1 cellular context compared by ENCODE assay signal in the genomic region with DNA sequence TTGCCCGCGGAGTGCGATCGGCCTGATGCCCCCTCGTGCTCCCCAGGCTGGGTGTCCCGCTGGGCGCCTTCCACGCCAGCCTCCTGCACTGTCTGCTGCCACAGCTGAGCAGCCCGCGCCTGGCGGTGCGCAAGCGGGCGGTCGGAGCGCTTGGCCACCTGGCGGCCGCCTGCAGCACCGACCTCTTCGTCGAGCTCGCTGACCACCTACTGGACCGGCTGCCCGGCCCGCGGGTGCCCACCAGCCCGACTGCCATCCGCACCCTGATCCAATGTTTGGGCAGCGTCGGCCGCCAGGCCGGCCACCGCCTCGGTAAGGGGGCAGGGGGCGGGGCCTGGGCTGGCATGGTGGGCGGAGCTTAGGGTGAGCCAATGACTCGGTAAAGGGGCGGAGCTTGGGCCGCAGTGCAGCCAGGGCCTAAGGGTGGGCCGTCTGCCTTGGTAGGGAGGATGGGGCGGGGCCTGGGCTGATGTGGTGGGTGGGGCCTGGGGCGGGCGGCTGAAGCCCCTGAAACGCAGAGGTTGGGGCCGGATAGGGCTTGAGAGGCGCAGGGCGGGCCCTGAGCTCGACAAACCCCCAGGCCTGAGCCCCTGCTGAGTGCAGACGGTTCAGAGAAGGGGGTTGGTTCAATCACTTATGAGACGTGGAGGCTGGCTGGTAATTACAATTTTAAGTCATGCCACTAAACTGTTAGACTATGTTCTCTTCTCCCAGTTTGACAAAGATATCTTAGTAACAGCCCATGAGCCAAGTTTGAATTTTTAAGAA.
TF ChIP-seq lines count a peak whose summit lies in the region.

No MANE protein-coding gene starts in this region.

TF ChIP-seq in HepG2, 621 proteins besides CTCF, POLR2A, EP300 and RAD21 (continued from another document):
- TF ChIP-seq, protein P1, sequence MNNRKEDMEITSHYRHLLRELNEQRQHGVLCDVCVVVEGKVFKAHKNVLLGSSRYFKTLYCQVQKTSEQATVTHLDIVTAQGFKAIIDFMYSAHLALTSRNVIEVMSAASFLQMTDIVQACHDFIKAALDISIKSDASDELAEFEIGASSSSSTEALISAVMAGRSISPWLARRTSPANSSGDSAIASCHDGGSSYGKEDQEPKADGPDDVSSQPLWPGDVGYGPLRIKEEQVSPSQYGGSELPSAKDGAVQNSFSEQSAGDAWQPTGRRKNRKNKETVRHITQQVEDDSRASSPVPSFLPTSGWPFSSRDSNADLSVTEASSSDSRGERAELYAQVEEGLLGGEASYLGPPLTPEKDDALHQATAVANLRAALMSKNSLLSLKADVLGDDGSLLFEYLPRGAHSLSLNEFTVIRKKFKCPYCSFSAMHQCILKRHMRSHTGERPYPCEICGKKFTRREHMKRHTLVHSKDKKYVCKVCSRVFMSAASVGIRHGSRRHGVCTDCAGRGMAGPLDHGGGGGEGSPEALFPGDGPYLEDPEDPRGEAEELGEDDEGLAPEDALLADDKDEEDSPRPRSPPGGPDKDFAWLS (CRISPR knock-in tag; IDR thresholded peaks at IDR 0.05; ENCODE audit: borderline replicate concordance) = no peak
- TF ChIP-seq, protein P2, sequence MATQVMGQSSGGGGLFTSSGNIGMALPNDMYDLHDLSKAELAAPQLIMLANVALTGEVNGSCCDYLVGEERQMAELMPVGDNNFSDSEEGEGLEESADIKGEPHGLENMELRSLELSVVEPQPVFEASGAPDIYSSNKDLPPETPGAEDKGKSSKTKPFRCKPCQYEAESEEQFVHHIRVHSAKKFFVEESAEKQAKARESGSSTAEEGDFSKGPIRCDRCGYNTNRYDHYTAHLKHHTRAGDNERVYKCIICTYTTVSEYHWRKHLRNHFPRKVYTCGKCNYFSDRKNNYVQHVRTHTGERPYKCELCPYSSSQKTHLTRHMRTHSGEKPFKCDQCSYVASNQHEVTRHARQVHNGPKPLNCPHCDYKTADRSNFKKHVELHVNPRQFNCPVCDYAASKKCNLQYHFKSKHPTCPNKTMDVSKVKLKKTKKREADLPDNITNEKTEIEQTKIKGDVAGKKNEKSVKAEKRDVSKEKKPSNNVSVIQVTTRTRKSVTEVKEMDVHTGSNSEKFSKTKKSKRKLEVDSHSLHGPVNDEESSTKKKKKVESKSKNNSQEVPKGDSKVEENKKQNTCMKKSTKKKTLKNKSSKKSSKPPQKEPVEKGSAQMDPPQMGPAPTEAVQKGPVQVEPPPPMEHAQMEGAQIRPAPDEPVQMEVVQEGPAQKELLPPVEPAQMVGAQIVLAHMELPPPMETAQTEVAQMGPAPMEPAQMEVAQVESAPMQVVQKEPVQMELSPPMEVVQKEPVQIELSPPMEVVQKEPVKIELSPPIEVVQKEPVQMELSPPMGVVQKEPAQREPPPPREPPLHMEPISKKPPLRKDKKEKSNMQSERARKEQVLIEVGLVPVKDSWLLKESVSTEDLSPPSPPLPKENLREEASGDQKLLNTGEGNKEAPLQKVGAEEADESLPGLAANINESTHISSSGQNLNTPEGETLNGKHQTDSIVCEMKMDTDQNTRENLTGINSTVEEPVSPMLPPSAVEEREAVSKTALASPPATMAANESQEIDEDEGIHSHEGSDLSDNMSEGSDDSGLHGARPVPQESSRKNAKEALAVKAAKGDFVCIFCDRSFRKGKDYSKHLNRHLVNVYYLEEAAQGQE (IDR thresholded peaks at IDR 0.05; ENCODE audit: borderline replicate concordance in 1 of 2, low read depth in 1 of 2, low read length in 2 of 2) = no peak
- TF ChIP-seq ZKSCAN5 (CRISPR knock-in tag; IDR thresholded peaks at IDR 0.05) (no peak), HIC2 (CRISPR knock-in tag; IDR thresholded peaks at IDR 0.05; ENCODE audit: low read depth) (peak; percentile 99), FOXA1 (IDR thresholded peaks at IDR 0.05) (no peak), FOXA1 (CRISPR knock-in tag; IDR thresholded peaks at IDR 0.05) (0 out of 2 replicates have a peak, but pooled peaks have one; percentile 24), NFATC3 (CRISPR knock-in tag; IDR thresholded peaks at IDR 0.05) (no peak), ZNF513 (CRISPR knock-in tag; conservative IDR thresholded peaks at IDR 0.05) (no peak), ZFP36L2 (CRISPR knock-in tag; IDR thresholded peaks at IDR 0.05) (no peak), ZNF124 (CRISPR knock-in tag; IDR thresholded peaks at IDR 0.05) (no peak), KDM2A (CRISPR knock-in tag; IDR thresholded peaks at IDR 0.05; ENCODE audit: borderline replicate concordance, low read depth) (no peak), YEATS2 (CRISPR knock-in tag; IDR thresholded peaks at IDR 0.05; ENCODE audit: borderline replicate concordance) (0 out of 2 replicates have a peak, but pooled peaks have one; percentile 53), ZNF431 (CRISPR knock-in tag; IDR thresholded peaks at IDR 0.05; ENCODE audit: borderline replicate concordance, low read depth) (no peak), SIN3A (IDR thresholded peaks at IDR 0.05; ENCODE audit: borderline replicate concordance, low read depth, low read length) (no peak), DDIT3 (CRISPR knock-in tag; IDR thresholded peaks at IDR 0.05) (no peak), SAP130 (CRISPR knock-in tag; IDR thresholded peaks at IDR 0.05; ENCODE audit: low read depth) (peak; percentile 62), PHB2 (IDR thresholded peaks at IDR 0.05; ENCODE audit: partially characterized antibody) (no peak), PHF21A (CRISPR knock-in tag; IDR thresholded peaks at IDR 0.05) (no peak), ZNF383 (CRISPR knock-in tag; IDR thresholded peaks at IDR 0.05; ENCODE audit: borderline replicate concordance) (no peak), ZSCAN25 (CRISPR knock-in tag; IDR thresholded peaks at IDR 0.05) (peak; percentile 39; the same call in 1 of the 2 replicates), MTA3 (CRISPR knock-in tag; IDR thresholded peaks at IDR 0.05) (no peak), HMG20A (CRISPR knock-in tag; IDR thresholded peaks at IDR 0.05; ENCODE audit: borderline replicate concordance) (no peak), LRRFIP1 (CRISPR knock-in tag; conservative IDR thresholded peaks at IDR 0.05) (no peak)
- TF ChIP-seq, protein P3, sequence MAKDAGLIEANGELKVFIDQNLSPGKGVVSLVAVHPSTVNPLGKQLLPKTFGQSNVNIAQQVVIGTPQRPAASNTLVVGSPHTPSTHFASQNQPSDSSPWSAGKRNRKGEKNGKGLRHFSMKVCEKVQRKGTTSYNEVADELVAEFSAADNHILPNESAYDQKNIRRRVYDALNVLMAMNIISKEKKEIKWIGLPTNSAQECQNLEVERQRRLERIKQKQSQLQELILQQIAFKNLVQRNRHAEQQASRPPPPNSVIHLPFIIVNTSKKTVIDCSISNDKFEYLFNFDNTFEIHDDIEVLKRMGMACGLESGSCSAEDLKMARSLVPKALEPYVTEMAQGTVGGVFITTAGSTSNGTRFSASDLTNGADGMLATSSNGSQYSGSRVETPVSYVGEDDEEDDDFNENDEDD (CRISPR knock-in tag; IDR thresholded peaks at IDR 0.05; ENCODE audit: borderline replicate concordance) = peak; percentile 50; the same call in 1 of the 2 replicates
- TF ChIP-seq, protein P4, sequence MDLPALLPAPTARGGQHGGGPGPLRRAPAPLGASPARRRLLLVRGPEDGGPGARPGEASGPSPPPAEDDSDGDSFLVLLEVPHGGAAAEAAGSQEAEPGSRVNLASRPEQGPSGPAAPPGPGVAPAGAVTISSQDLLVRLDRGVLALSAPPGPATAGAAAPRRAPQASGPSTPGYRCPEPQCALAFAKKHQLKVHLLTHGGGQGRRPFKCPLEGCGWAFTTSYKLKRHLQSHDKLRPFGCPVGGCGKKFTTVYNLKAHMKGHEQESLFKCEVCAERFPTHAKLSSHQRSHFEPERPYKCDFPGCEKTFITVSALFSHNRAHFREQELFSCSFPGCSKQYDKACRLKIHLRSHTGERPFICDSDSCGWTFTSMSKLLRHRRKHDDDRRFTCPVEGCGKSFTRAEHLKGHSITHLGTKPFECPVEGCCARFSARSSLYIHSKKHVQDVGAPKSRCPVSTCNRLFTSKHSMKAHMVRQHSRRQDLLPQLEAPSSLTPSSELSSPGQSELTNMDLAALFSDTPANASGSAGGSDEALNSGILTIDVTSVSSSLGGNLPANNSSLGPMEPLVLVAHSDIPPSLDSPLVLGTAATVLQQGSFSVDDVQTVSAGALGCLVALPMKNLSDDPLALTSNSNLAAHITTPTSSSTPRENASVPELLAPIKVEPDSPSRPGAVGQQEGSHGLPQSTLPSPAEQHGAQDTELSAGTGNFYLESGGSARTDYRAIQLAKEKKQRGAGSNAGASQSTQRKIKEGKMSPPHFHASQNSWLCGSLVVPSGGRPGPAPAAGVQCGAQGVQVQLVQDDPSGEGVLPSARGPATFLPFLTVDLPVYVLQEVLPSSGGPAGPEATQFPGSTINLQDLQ (CRISPR knock-in tag; IDR thresholded peaks at IDR 0.05) = no peak
- TF ChIP-seq, protein P5, sequence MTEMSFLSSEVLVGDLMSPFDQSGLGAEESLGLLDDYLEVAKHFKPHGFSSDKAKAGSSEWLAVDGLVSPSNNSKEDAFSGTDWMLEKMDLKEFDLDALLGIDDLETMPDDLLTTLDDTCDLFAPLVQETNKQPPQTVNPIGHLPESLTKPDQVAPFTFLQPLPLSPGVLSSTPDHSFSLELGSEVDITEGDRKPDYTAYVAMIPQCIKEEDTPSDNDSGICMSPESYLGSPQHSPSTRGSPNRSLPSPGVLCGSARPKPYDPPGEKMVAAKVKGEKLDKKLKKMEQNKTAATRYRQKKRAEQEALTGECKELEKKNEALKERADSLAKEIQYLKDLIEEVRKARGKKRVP (CRISPR knock-in tag; IDR thresholded peaks at IDR 0.05) = no peak
